In genomic region chr20:62019144-62019805, GRCh38 we compare ENCODE assay signal across 24 cellular contexts. TPM values are rescaled to one million over a fixed set of nuclear protein-coding genes. Genes with fewer than 3 reads are reported as not detected.
A peak's percentile ranks its signal among the peaks of the same experiment; 100 is the strongest.
DNase-seq lines count a peak whose midpoint lies in the region; ATAC-seq, FAIRE-seq and TF ChIP-seq lines count a peak whose summit lies in the region.
"Had no signal": no experiment of that assay in that cellular context is flagged by ENCODE, and none has a peak within 500 bp of the region (broad histone marks: within the 10 kb centered on the region; RNA-seq: fewer than 3 reads in every experiment).

No MANE protein-coding gene starts in this region.

- no peak overlapping the region for H3K4me3 Mint-ChIP-seq in astrocyte (ENCODE audit: unreplicated experiment)
- H3K4me3 Mint-ChIP-seq: activated CD8-positive, alpha-beta T cell treated with anti-CD3 and anti-CD28 coated beads for 36 hours; activated naive CD8-positive, alpha-beta T cell treated with anti-CD3 and anti-CD28 coated beads for 36 hours; natural killer cell treated with Interleukin-12 subunit alpha and Interleukin-12 subunit beta and Interleukin-15 and Interleukin-18, amount 100 ng/mL, for 72 hours; stimulated activated naive CD8-positive, alpha-beta T cell treated with anti-CD3 and anti-CD28 coated beads, Interleukin-15, amount 100 ng/mL, for 72 hours had no signal

- H2AFZ ChIP-seq in astrocyte (ENCODE audit: low read depth, low read length), result no peak overlapping the region

- no peak for DNase-seq in HTR-8/SVneo (ENCODE audit: insufficient read length, low spot score)
- DNase-seq in astrocyte (ENCODE audit: low read depth), result no peak
- DNase-seq in left lobe of liver (ENCODE audit: low spot score), result no peak
- peak; percentile 58 to 80 for DNase-seq in gastrocnemius medialis
- no peak for DNase-seq in caudate nucleus (lab: John Stamatoyannopoulos, UW)
- no peak for DNase-seq in Peyer's patch
- DNase-seq: activated CD8-positive, alpha-beta T cell treated with anti-CD3 and anti-CD28 coated beads for 36 hours; activated naive CD8-positive, alpha-beta T cell treated with anti-CD3 and anti-CD28 coated beads for 36 hours; cerebellar nuclear complex; COR-L47; DMS53; HCEC 1CT; NCI-H1105; NCI-H1930; NCI-H2227 treated with DMSO at 0.1 percent for 48 hours; NCI-H526 treated with DMSO at 0.1 percent for 48 hours; stimulated activated naive CD8-positive, alpha-beta T cell treated with anti-CD3 and anti-CD28 coated beads, Interleukin-15, amount 100 ng/mL, for 72 hours had no signal

- peak; percentile 12 for ATAC-seq in left lobe of liver
- peak; percentile 79 to 84 for ATAC-seq in gastrocnemius medialis
- ATAC-seq in GM18867 (IDR thresholded peaks at IDR 0.05; ENCODE audit: unreplicated experiment), result no peak
- ATAC-seq: activated CD8-positive, alpha-beta T cell treated with anti-CD3 and anti-CD28 coated beads for 36 hours; natural killer cell treated with Interleukin-12 subunit alpha and Interleukin-12 subunit beta and Interleukin-15 and Interleukin-18, amount 100 ng/mL, for 72 hours had no signal

- H3K36me3 Mint-ChIP-seq in astrocyte (ENCODE audit: low read depth, unreplicated experiment), result peaks cover 3% of the 10 kb centered on the region
- H3K36me3 Mint-ChIP-seq: activated naive CD8-positive, alpha-beta T cell treated with anti-CD3 and anti-CD28 coated beads for 36 hours; natural killer cell treated with Interleukin-12 subunit alpha and Interleukin-12 subunit beta and Interleukin-15 and Interleukin-18, amount 100 ng/mL, for 72 hours had no signal

- H3K27ac Mint-ChIP-seq in astrocyte (ENCODE audit: unreplicated experiment), result peak overlapping the region; percentile 58
- H3K27ac Mint-ChIP-seq: activated CD8-positive, alpha-beta T cell treated with anti-CD3 and anti-CD28 coated beads for 36 hours; activated naive CD8-positive, alpha-beta T cell treated with anti-CD3 and anti-CD28 coated beads for 36 hours; natural killer cell treated with Interleukin-12 subunit alpha and Interleukin-12 subunit beta and Interleukin-15 and Interleukin-18, amount 100 ng/mL, for 72 hours had no signal

- in situ Hi-C loops in gastrocnemius medialis (cut with MboI; ENCODE audit: low sequenced_read_pairs in 4 of 4), result loop anchor here in 2 of 4 donors (25.0 kb wide), 2 partner anchors 118 to 368 kb away; partner anchors contain the start of genes PSMA7 (in 2 of the 2), SS18L1 (in 2 of the 2) and RPS21 (in 1 of the 2)

- peaks cover 75% of the 10 kb centered on the region for H3K79me2 ChIP-seq in astrocyte (ENCODE audit: insufficient read depth, low read length)

- H3K36me3 ChIP-seq in astrocyte (ENCODE audit: insufficient read depth, low read length), result no peaks in the 10 kb centered on the region
- no peaks in the 10 kb centered on the region for H3K36me3 ChIP-seq in gastrocnemius medialis
- no peaks in the 10 kb centered on the region for H3K36me3 ChIP-seq in Peyer's patch
- H3K36me3 ChIP-seq: ascending aorta had no signal

- H3K4me3 ChIP-seq in astrocyte (ENCODE audit: insufficient read depth, low read depth, low read length) (no peak overlapping the region), gastrocnemius medialis (no peak overlapping the region), Peyer's patch (no peak overlapping the region)
- H3K4me3 ChIP-seq: ascending aorta, lung, upper lobe of left lung had no signal

- H3K9me3 ChIP-seq in astrocyte (ENCODE audit: insufficient read depth, low read depth, low read length) (no peaks in the 10 kb centered on the region), gastrocnemius medialis (no peaks in the 10 kb centered on the region), Peyer's patch (no peaks in the 10 kb centered on the region)
- H3K9me3 ChIP-seq: ascending aorta, upper lobe of left lung had no signal

- H3K27me3 Mint-ChIP-seq in astrocyte (ENCODE audit: low read depth, unreplicated experiment), result no peaks in the 10 kb centered on the region
- H3K27me3 Mint-ChIP-seq: activated CD8-positive, alpha-beta T cell treated with anti-CD3 and anti-CD28 coated beads for 36 hours; activated naive CD8-positive, alpha-beta T cell treated with anti-CD3 and anti-CD28 coated beads for 36 hours; natural killer cell treated with Interleukin-12 subunit alpha and Interleukin-12 subunit beta and Interleukin-15 and Interleukin-18, amount 100 ng/mL, for 72 hours; stimulated activated naive CD8-positive, alpha-beta T cell treated with anti-CD3 and anti-CD28 coated beads, Interleukin-15, amount 100 ng/mL, for 72 hours had no signal

- H3K4me1 Mint-ChIP-seq in astrocyte (ENCODE audit: low read depth, unreplicated experiment), result no peaks in the 10 kb centered on the region

- FAIRE-seq in HTR-8/SVneo (lab: Jason Lieb, UNC) (peak; percentile 51), astrocyte (lab: Jason Lieb, UNC) (no peak)
- FAIRE-seq: islet of Langerhans, TTC549 had no signal

- H3K9ac ChIP-seq in astrocyte (ENCODE audit: low read length), result no peak overlapping the region

- TF ChIP-seq POLR2A in gastrocnemius medialis (IDR thresholded peaks at IDR 0.05) (no peak), Peyer's patch (IDR thresholded peaks at IDR 0.05) (no peak)

- H3K27me3 ChIP-seq in astrocyte (ENCODE audit: insufficient read depth, low read length) (no peaks in the 10 kb centered on the region), gastrocnemius medialis (no peaks in the 10 kb centered on the region), Peyer's patch (no peaks in the 10 kb centered on the region)
- H3K27me3 ChIP-seq: ascending aorta, upper lobe of left lung had no signal

- H3K4me1 ChIP-seq in astrocyte (ENCODE audit: insufficient read depth, low read length) (no peaks in the 10 kb centered on the region), gastrocnemius medialis (peaks cover 32 to 56% of the 10 kb centered on the region in 2 donors), Peyer's patch (peaks cover 0 to 4% (median 0%) of the 10 kb centered on the region in 4 donors)

- H3K27ac ChIP-seq in astrocyte (ENCODE audit: low read depth, low read length) (no peak overlapping the region), gastrocnemius medialis (peak overlapping the region; percentile 47 to 78 (median 62)), caudate nucleus (ENCODE audit: low read depth, low read length) (no peak overlapping the region), Peyer's patch (no peak overlapping the region)
- H3K27ac ChIP-seq: ascending aorta, upper lobe of left lung had no signal

- TF ChIP-seq CTCF in astrocyte (IDR thresholded peaks at IDR 0.05; ENCODE audit: insufficient read depth, low read depth, low read length) (no peak), gastrocnemius medialis (IDR thresholded peaks at IDR 0.05 in 4 of 5, conservative IDR thresholded peaks at IDR 0.05 in 1 of 5) (peak in 2 of 5 experiments; percentile 29 to 38), Peyer's patch (IDR thresholded peaks at IDR 0.05) (no peak)

- H3K9me3 Mint-ChIP-seq in astrocyte (ENCODE audit: unreplicated experiment), result no peaks in the 10 kb centered on the region
- H3K9me3 Mint-ChIP-seq: activated CD8-positive, alpha-beta T cell treated with anti-CD3 and anti-CD28 coated beads for 36 hours; activated naive CD8-positive, alpha-beta T cell treated with anti-CD3 and anti-CD28 coated beads for 36 hours; natural killer cell treated with Interleukin-12 subunit alpha and Interleukin-12 subunit beta and Interleukin-15 and Interleukin-18, amount 100 ng/mL, for 72 hours; stimulated activated naive CD8-positive, alpha-beta T cell treated with anti-CD3 and anti-CD28 coated beads, Interleukin-15, amount 100 ng/mL, for 72 hours had no signal

- intact Hi-C loops in gastrocnemius medialis (cut with DNase I; ENCODE audit: low total_unique reads), result no loop called here

- peaks cover 91% of the 10 kb centered on the region for H4K20me1 ChIP-seq in astrocyte (ENCODE audit: insufficient read depth, low read length)

- H3K4me2 ChIP-seq in astrocyte (ENCODE audit: low read length), result no peak overlapping the region

RNA-seq across cellular contexts. Expression of gene TAF4, which starts 46.4 kb away (rescaled TPM):
- total RNA-seq in astrocyte, result 11.8 and 12.6 TPM in 2 replicates
- 11.3 TPM for total RNA-seq in left lobe of liver
- 10 to 100 TPM in 3 of 4 donors, 1 to 10 TPM in 1; 8.0 to 24.9 (median 13.9) TPM for total RNA-seq in gastrocnemius medialis
- 10 to 100 TPM; 18.9 to 93.5 (median 31.0) TPM for total RNA-seq in Peyer's patch

Comparison
In these comparisons a context has a peak if more than half of its experiments do, and no peak if none do; other contexts are left out.
1. DNase-seq: peak in gastrocnemius medialis (2 of 2); none in HTR-8/SVneo (single experiment), astrocyte (single experiment), left lobe of liver (single experiment), caudate nucleus (0 of 61) and Peyer's patch (0 of 3).
2. H3K27ac ChIP-seq: peak in gastrocnemius medialis (4 of 4); none in astrocyte (single experiment), caudate nucleus (single experiment) and Peyer's patch (0 of 4).